Comparison of ENCODE assay signal across 8 cellular contexts in genomic region chr2:156435725-156436476, GRCh38. TPM values are rescaled to one million over a fixed set of nuclear protein-coding genes. Genes with fewer than 3 reads are reported as not detected.
DNase-seq lines count a peak whose midpoint lies in the region; ATAC-seq and TF ChIP-seq lines count a peak whose summit lies in the region.

TSS of gene GPD2 (plus strand) at chr2:156436379. CDS start at chr2:156476106, 39,727 bp downstream.

- H3K36me3 Mint-ChIP-seq in GM23338 (ENCODE audit: low read depth), result peaks cover 3% of the 10 kb centered on the region; the same call in 1 of the 3 replicates

- peaks cover 7% of the 10 kb centered on the region for H3K27me3 Mint-ChIP-seq in GM23338 (ENCODE audit: insufficient read depth, low read depth, poor library complexity)

- peak within 1 kb of the TSS; percentile 91 for H3K27ac ChIP-seq in GM23338 (ENCODE audit: low read depth)
- peak within 1 kb of the TSS; percentile 94 to 97 (median 96) for H3K27ac ChIP-seq in upper lobe of left lung

- no peak for TF ChIP-seq EP300 in upper lobe of left lung (IDR thresholded peaks at IDR 0.05)

- no peaks in the 10 kb centered on the region for H3K9me3 Mint-ChIP-seq in GM23338

- peaks cover 45% of the 10 kb centered on the region for H3K4me1 Mint-ChIP-seq in GM23338

- H3K9me3 ChIP-seq in adipocyte (ENCODE audit: control insufficient read depth, low read length), result no peaks in the 10 kb centered on the region
- no peaks in the 10 kb centered on the region for H3K9me3 ChIP-seq in upper lobe of left lung

- no peaks in the 10 kb centered on the region for H3F3A ChIP-seq in GM23338 (replicated peaks; ENCODE audit: low read depth)

- no peaks in the 10 kb centered on the region for H3K9me2 ChIP-seq in GM23338 (ENCODE audit: insufficient read depth)

- peaks cover 21% of the 10 kb centered on the region for H3K4me1 ChIP-seq in GM23338 (ENCODE audit: insufficient read depth)
- H3K4me1 ChIP-seq in adipocyte (ENCODE audit: control insufficient read depth, insufficient read depth, low read length), result peaks cover 42% of the 10 kb centered on the region
- peaks cover 31 to 45% (median 37%) of the 10 kb centered on the region in 4 donors for H3K4me1 ChIP-seq in upper lobe of left lung

- peak in 3 of 4 donors; percentile 76 to 90 (median 84) for TF ChIP-seq POLR2A in upper lobe of left lung (IDR thresholded peaks at IDR 0.05)

- 0 out of 4 replicates have a peak, but pooled peaks of 1 of the 2 experiments have one; percentile 7 for TF ChIP-seq CTCF in GM23338 (conservative IDR thresholded peaks at IDR 0.05; ENCODE audit: low read depth in 2 of 2)
- peak in 3 of 6 experiments; percentile 16 to 46 (median 26) for TF ChIP-seq CTCF in upper lobe of left lung (IDR thresholded peaks at IDR 0.05)

- peak within 1 kb of the TSS; percentile 88 for H2AFZ ChIP-seq in GM23338

- no peaks in the 10 kb centered on the region for H3K27me3 ChIP-seq in GM23338 (ENCODE audit: insufficient read depth)
- H3K27me3 ChIP-seq in adipocyte (replicated peaks; ENCODE audit: control insufficient read depth, insufficient read depth, low read length), result no peaks in the 10 kb centered on the region
- H3K27me3 ChIP-seq in upper lobe of left lung, result no peaks in the 10 kb centered on the region

- intact Hi-C loops in cardiac septum (cut with DNase I), result loop anchor here (1.0 to 10.0 kb wide), 5 partner anchors 23 to 149 kb away; no protein-coding TSS in a partner anchor

- peak within 1 kb of the TSS; percentile 93 for H3K4me3 Mint-ChIP-seq in GM23338

- H3K4me2 ChIP-seq in GM23338, result peak within 1 kb of the TSS; percentile 87

- DNase-seq in GDM1 (lab: John Stamatoyannopoulos, UW), result peak; percentile 53
- DNase-seq in GM23338 (ENCODE audit: low spot score), result peak; percentile 95
- DNase-seq in LoVo (ENCODE audit: low spot score), result peak; percentile 88
- peak; percentile 37 for DNase-seq in T follicular helper cell (ENCODE audit: low read depth)
- peak; percentile 95 for DNase-seq in adipocyte (ENCODE audit: low read depth)
- DNase-seq in cardiac septum (ENCODE audit: low spot score), result peak; percentile 96
- peak; percentile 78 for DNase-seq in pons (ENCODE audit: low spot score)
- peak; percentile 96 to 97 for DNase-seq in upper lobe of left lung

- H3K27ac Mint-ChIP-seq in GM23338, result peak within 1 kb of the TSS; percentile 89

- H4K20me1 ChIP-seq in GM23338 (replicated peaks; ENCODE audit: insufficient read depth), result no peaks in the 10 kb centered on the region

- H3K36me3 ChIP-seq in GM23338 (ENCODE audit: insufficient read depth), result no peaks in the 10 kb centered on the region
- H3K36me3 ChIP-seq in adipocyte (ENCODE audit: control insufficient read depth, insufficient read depth, low read length, severe bottlenecking), result no peaks in the 10 kb centered on the region
- H3K36me3 ChIP-seq in upper lobe of left lung, result no peaks in the 10 kb centered on the region

- 0 to 5% methylated on average over 10 to 34 of the region's 75 CpGs for WGBS in upper lobe of left lung, 2 donors

- H3K4me3 ChIP-seq in GM23338, result peak within 1 kb of the TSS; percentile 73
- peak within 1 kb of the TSS; percentile 87 for H3K4me3 ChIP-seq in adipocyte (ENCODE audit: low read length)
- peak within 1 kb of the TSS; percentile 29 to 73 (median 56) for H3K4me3 ChIP-seq in upper lobe of left lung

- H3K79me2 ChIP-seq in GM23338 (replicated peaks; ENCODE audit: insufficient read depth), result peaks cover 28% of the 10 kb centered on the region

- peak within 1 kb of the TSS; percentile 94 for H3K9ac ChIP-seq in adipocyte (ENCODE audit: low read length)

- peak; percentile 92 for ATAC-seq in GM23338
- ATAC-seq in upper lobe of left lung (ENCODE audit: low FRiP score in 2 of 2), result peak; percentile 98 to 99

TF ChIP-seq in GM23338, 12 proteins besides CTCF, POLR2A, EP300 and RAD21:
- no peak for TF ChIP-seq EZH2 (IDR thresholded peaks at IDR 0.05; ENCODE audit: low read depth, unreplicated experiment)
- TF ChIP-seq POLR2AphosphoS5 (IDR thresholded peaks at IDR 0.05; ENCODE audit: low read depth), result peak; percentile 57; the same call in 1 of the 2 replicates
- TF ChIP-seq ETS1 (IDR thresholded peaks at IDR 0.05), result 0 out of 2 replicates have a peak, but pooled peaks have one; percentile 0

RNA-seq across cellular contexts. Expression of gene GPD2, which starts in this region (rescaled TPM):
- total RNA-seq in GM23338 (2014; rRNA removed; shearing (Covaris generic)), result 67.4 and 83.2 TPM in 2 replicates
- 7.6 and 9.4 TPM in 2 replicates for polyA plus RNA-seq in GM23338 (2016; fragmentation: Nextera tagmentation; extraction: Ambion mirVana)
- total RNA-seq in cardiac septum (12.6 TPM), upper lobe of left lung (100 to 1,000 TPM in 1 of 6 donors, 10 to 100 TPM in 5; 37.6 to 142 (median 44.2) TPM)

Comparison
In these comparisons a context has a peak if more than half of its experiments do, and no peak if none do; other contexts are left out.
1. Peak in every context shown above with its lines: DNase-seq, ATAC-seq, H3K4me3 ChIP-seq and H3K27ac ChIP-seq.
2. DNase-seq: peak in every context shown above with its lines; median percentile 96 in upper lobe of left lung; 96 in cardiac septum; 95 in GM23338; 95 in adipocyte; 88 in LoVo; 78 in pons; 53 in GDM1; 37 in T follicular helper cell.